ENCODE assay signal across 14 cellular contexts in genomic region chr2:121694398-121695178, GRCh38. TPM values are rescaled to one million over a fixed set of nuclear protein-coding genes. Genes with fewer than 3 reads are reported as not detected.
DNase-seq lines count a peak whose midpoint lies in the region; ATAC-seq and TF ChIP-seq lines count a peak whose summit lies in the region.
"Had no signal": no experiment of that assay in that cellular context is flagged by ENCODE, and none has a peak within 500 bp of the region (broad histone marks: within the 10 kb centered on the region; RNA-seq: fewer than 3 reads in every experiment).

No MANE protein-coding gene starts in this region.

- no peak overlapping the region for H3K27ac ChIP-seq in IMR-90 (ENCODE audit: insufficient read depth, low read length)
- H3K27ac ChIP-seq in MM.1S (ENCODE audit: low read length): no peak overlapping the region
- H3K27ac ChIP-seq: heart right ventricle, left ventricle myocardium inferior had no signal

- H3K79me2 ChIP-seq in MM.1S (ENCODE audit: low read length): no peaks in the 10 kb centered on the region

- H3K9me3 Mint-ChIP-seq in immature natural killer cell: no peaks in the 10 kb centered on the region
- H3K9me3 Mint-ChIP-seq in activated T-cell treated with anti-CD3 and anti-CD28 coated beads, Interleukin-2, amount 50 U/mL, for 24 hours: no peaks in the 10 kb centered on the region
- H3K9me3 Mint-ChIP-seq: activated CD4-positive, alpha-beta memory T cell treated with anti-CD3 and anti-CD28 coated beads, Interleukin-2, amount 10 ng/mL, durations not matched to agents 7 days and 5 days; dendritic cell treated with granulocyte-macrophage colony-stimulating factor and Interleukin-4, amounts not matched to agents 40 ng/mL and 50 ng/mL, for 4 days had no signal

- no peak overlapping the region for H3K56ac ChIP-seq in IMR-90 (ENCODE audit: extremely low read depth, insufficient read depth, low read length)

- H3K4me3 Mint-ChIP-seq in immature natural killer cell: no peak overlapping the region
- no peak overlapping the region for H3K4me3 Mint-ChIP-seq in activated T-cell treated with anti-CD3 and anti-CD28 coated beads, Interleukin-2, amount 50 U/mL, for 24 hours
- H3K4me3 Mint-ChIP-seq: activated CD4-positive, alpha-beta memory T cell treated with anti-CD3 and anti-CD28 coated beads, Interleukin-2, amount 10 ng/mL, durations not matched to agents 7 days and 5 days; dendritic cell treated with granulocyte-macrophage colony-stimulating factor and Interleukin-4, amounts not matched to agents 40 ng/mL and 50 ng/mL, for 4 days had no signal

- H3K4me2 ChIP-seq in IMR-90 (ENCODE audit: low read depth, low read length) (no peak overlapping the region), MM.1S (ENCODE audit: low read depth, low read length) (no peak overlapping the region)

- H3K36me3 Mint-ChIP-seq in immature natural killer cell: peaks cover 0 to 3% (median 0%) of the 10 kb centered on the region in 3 donors
- no peaks in the 10 kb centered on the region for H3K36me3 Mint-ChIP-seq in activated T-cell treated with anti-CD3 and anti-CD28 coated beads, Interleukin-2, amount 50 U/mL, for 24 hours (ENCODE audit: low read depth)

- no peak overlapping the region for H4K5ac ChIP-seq in IMR-90 (ENCODE audit: low read depth, low read length)

- peak overlapping the region; percentile 16 for H2AK9ac ChIP-seq in IMR-90 (replicated peaks; ENCODE audit: low read depth, low read length, poor library complexity)

- DNase-seq in A172 (ENCODE audit: low spot score): peak; percentile 70
- peak; percentile 69 for DNase-seq in IMR-90
- DNase-seq in cardiac fibroblast (ENCODE audit: low read depth in 2 of 2): peak; percentile 44 to 66
- DNase-seq in immature natural killer cell: no peak
- no peak for DNase-seq in activated T-cell treated with anti-CD3 and anti-CD28 coated beads, Interleukin-2, amount 50 U/mL, for 24 hours
- DNase-seq in MM.1S: no peak
- DNase-seq in Kasumi-1 (lab: John Stamatoyannopoulos, UW): no peak
- DNase-seq: activated CD4-positive, alpha-beta memory T cell treated with anti-CD3 and anti-CD28 coated beads, Interleukin-2, amount 10 ng/mL, durations not matched to agents 7 days and 5 days; activated naive CD4-positive, alpha-beta T cell; heart right ventricle; left ventricle myocardium inferior; NCI-H1092 treated with DMSO at 0.1 percent for 48 hours had no signal

- no peak overlapping the region for H2AFZ ChIP-seq in IMR-90 (replicated peaks; ENCODE audit: low read length, poor library complexity)
- H2AFZ ChIP-seq in MM.1S (ENCODE audit: low read length): no peak overlapping the region

- CTCF ChIA-PET in IMR-90 (lab: Yijun Ruan, JAX): no interaction called here

- no peak for TF ChIP-seq RAD21 in IMR-90 (IDR thresholded peaks at IDR 0.05; ENCODE audit: low read length)

- H4K91ac ChIP-seq in IMR-90 (ENCODE audit: insufficient read depth, low read depth, low read length): no peak overlapping the region

- H3K4me3 ChIP-seq in IMR-90 (ENCODE audit: insufficient read depth, low read depth, low read length) (no peak overlapping the region), cardiac fibroblast (replicated peaks in 1 of 2; ENCODE audit: low read depth in 2 of 2, low read length in 2 of 2) (no peak overlapping the region), MM.1S (ENCODE audit: low read length) (no peak overlapping the region)
- H3K4me3 ChIP-seq: heart right ventricle, left ventricle myocardium inferior had no signal

- no peaks in the 10 kb centered on the region for H3K9me2 ChIP-seq in MM.1S (replicated peaks; ENCODE audit: insufficient read depth, low read length)

- H3K27me3 Mint-ChIP-seq in immature natural killer cell (ENCODE audit: low read depth in 3 of 3): peaks cover 2 to 13% (median 5%) of the 10 kb centered on the region in 3 donors
- no peaks in the 10 kb centered on the region for H3K27me3 Mint-ChIP-seq in activated T-cell treated with anti-CD3 and anti-CD28 coated beads, Interleukin-2, amount 50 U/mL, for 24 hours
- H3K27me3 Mint-ChIP-seq: activated CD4-positive, alpha-beta memory T cell treated with anti-CD3 and anti-CD28 coated beads, Interleukin-2, amount 10 ng/mL, durations not matched to agents 7 days and 5 days; dendritic cell treated with granulocyte-macrophage colony-stimulating factor and Interleukin-4, amounts not matched to agents 40 ng/mL and 50 ng/mL, for 4 days had no signal

- no peak overlapping the region; the same call in 1 of the 2 replicates for H3K23ac ChIP-seq in IMR-90 (ENCODE audit: low read depth, low read length)

- no peak overlapping the region for H2BK5ac ChIP-seq in IMR-90 (ENCODE audit: low read depth, low read length, poor library complexity, severe bottlenecking)

- no peak overlapping the region for H3K18ac ChIP-seq in IMR-90 (ENCODE audit: low read depth, low read length)

- peaks cover 12 to 20% of the 10 kb centered on the region in 2 donors for H3K4me1 Mint-ChIP-seq in immature natural killer cell
- peaks cover 20% of the 10 kb centered on the region for H3K4me1 Mint-ChIP-seq in activated T-cell treated with anti-CD3 and anti-CD28 coated beads, Interleukin-2, amount 50 U/mL, for 24 hours (ENCODE audit: low read depth)

- H2AK5ac ChIP-seq in IMR-90 (ENCODE audit: low read depth, low read length): peak overlapping the region; percentile 43; the same call in 1 of the 2 replicates

- H3K9ac ChIP-seq in IMR-90 (ENCODE audit: low read depth, low read length): no peak overlapping the region
- H3K9ac ChIP-seq in MM.1S (ENCODE audit: low read length): no peak overlapping the region

- in situ Hi-C loops in IMR-90 (cut with MboI; ENCODE audit: low sequenced_read_pairs): no loop called here

- H3K79me1 ChIP-seq in IMR-90 (ENCODE audit: low read depth in 1 of 2, low read length in 2 of 2): no peaks in the 10 kb centered on the region

- dilution Hi-C loops in IMR-90 (cut with HindIII; ENCODE audit: low sequenced_read_pairs, unreplicated experiment): no loop called here

- POLR2A ChIA-PET in IMR-90 (lab: Charles Lee; ENCODE audit: unreplicated experiment): no interaction called here

- no peak overlapping the region; the same call in 1 of the 2 replicates for H3K14ac ChIP-seq in IMR-90 (replicated peaks; ENCODE audit: low read depth, low read length)

- peaks cover 2% of the 10 kb centered on the region; the same call in 1 of the 2 replicates for H3K27me3 ChIP-seq in IMR-90 (ENCODE audit: control insufficient read depth, insufficient read depth, low read length)
- H3K27me3 ChIP-seq in MM.1S (replicated peaks; ENCODE audit: insufficient read depth, low read length): no peaks in the 10 kb centered on the region
- H3K27me3 ChIP-seq: heart right ventricle had no signal

- H3K9me1 ChIP-seq in IMR-90 (ENCODE audit: insufficient read depth, low read length): peaks cover 15% of the 10 kb centered on the region

- intact Hi-C loops in IMR-90 (cut with micrococcal nuclease): loop anchor here (5.0 kb wide), 1 partner anchor 42 kb away; no protein-coding TSS in a partner anchor

- H3K4ac ChIP-seq in IMR-90 (ENCODE audit: low read depth, low read length): no peak overlapping the region

- H3K36me3 ChIP-seq in IMR-90 (ENCODE audit: control insufficient read depth, insufficient read depth, low read length) (no peaks in the 10 kb centered on the region), MM.1S (replicated peaks; ENCODE audit: insufficient read depth, low read length) (no peaks in the 10 kb centered on the region)
- H3K36me3 ChIP-seq: heart right ventricle, left ventricle myocardium inferior had no signal

- peak; percentile 65 for ATAC-seq in IMR-90 (ENCODE audit: low read depth)
- ATAC-seq in HG02588 (IDR thresholded peaks at IDR 0.05; ENCODE audit: unreplicated experiment): no peak
- ATAC-seq: heart right ventricle had no signal

- no peak overlapping the region for H2BK120ac ChIP-seq in IMR-90 (ENCODE audit: low read depth, low read length)

- H2BK15ac ChIP-seq in IMR-90 (ENCODE audit: low read depth, low read length): no peak overlapping the region

- H3K27ac Mint-ChIP-seq in immature natural killer cell: peak overlapping the region in 4 of 6 donors; percentile 19 to 98 (median 65)
- no peak overlapping the region for H3K27ac Mint-ChIP-seq in activated T-cell treated with anti-CD3 and anti-CD28 coated beads, Interleukin-2, amount 50 U/mL, for 24 hours
- H3K27ac Mint-ChIP-seq: activated CD4-positive, alpha-beta memory T cell treated with anti-CD3 and anti-CD28 coated beads, Interleukin-2, amount 10 ng/mL, durations not matched to agents 7 days and 5 days; dendritic cell treated with granulocyte-macrophage colony-stimulating factor and Interleukin-4, amounts not matched to agents 40 ng/mL and 50 ng/mL, for 4 days had no signal

- H2BK20ac ChIP-seq in IMR-90 (ENCODE audit: low read depth, low read length): peak overlapping the region; percentile 35; the same call in 1 of the 2 replicates

- H4K20me1 ChIP-seq in IMR-90 (ENCODE audit: insufficient read depth, low read length): no peaks in the 10 kb centered on the region; the same call in 1 of the 2 replicates
- no peaks in the 10 kb centered on the region for H4K20me1 ChIP-seq in MM.1S (ENCODE audit: insufficient read depth, low read length)

- H3K4me1 ChIP-seq in IMR-90 (ENCODE audit: control insufficient read depth, insufficient read depth, low read length): peaks cover 7% of the 10 kb centered on the region
- no peaks in the 10 kb centered on the region for H3K4me1 ChIP-seq in MM.1S (ENCODE audit: low read length)

- no peaks in the 10 kb centered on the region for H3F3A ChIP-seq in MM.1S (ENCODE audit: insufficient read depth, low read length)

- no TSS peak for BruUV-seq in IMR-90 (replicated peaks; lab: Mats Ljungman, UMichigan)

- no CpG with 5 or more reads among the region's 6 CpGs for WGBS in IMR-90 (ENCODE audit: extremely low coverage in 2 of 2, insufficient read length in 1 of 2), 2 experiments

- H3K9me3 ChIP-seq in IMR-90 (ENCODE audit: control insufficient read depth, insufficient read depth, low read length): no peaks in the 10 kb centered on the region
- no peaks in the 10 kb centered on the region for H3K9me3 ChIP-seq in MM.1S (replicated peaks; ENCODE audit: insufficient read depth, low read length)
- H3K9me3 ChIP-seq: heart right ventricle, left ventricle myocardium inferior had no signal

- H4K8ac ChIP-seq in IMR-90 (ENCODE audit: low read depth in 2 of 2, low read length in 2 of 2): no peak overlapping the region

- no peak for TF ChIP-seq POLR2A in IMR-90 (IDR thresholded peaks at IDR 0.05; ENCODE audit: low read depth, low read length)

- no peak for TF ChIP-seq CTCF in IMR-90 (conservative IDR thresholded peaks at IDR 0.05; ENCODE audit: low read depth, low read length)
- TF ChIP-seq CTCF in cardiac fibroblast (IDR thresholded peaks at IDR 0.05; ENCODE audit: low read depth, low read length): no peak
- TF ChIP-seq CTCF in MM.1S (IDR thresholded peaks at IDR 0.05; ENCODE audit: low read length): no peak

RNA-seq across cellular contexts. Expression of gene NIFK, which starts 42.1 kb away (rescaled TPM):
- total RNA-seq in A172 (2014; rRNA removed; shearing (Covaris generic)): 83.4 and 147 TPM in 2 replicates
- 19.5 and 47.8 TPM in 2 replicates for total RNA-seq in IMR-90 (2012; rRNA removed)
- 22.7 and 24.3 TPM in 2 replicates for polyA plus RNA-seq in IMR-90 (2012; rRNA removed)
- 3.9 and 5.8 TPM in 2 replicates for polyA plus RNA-seq in IMR-90 (2012; cell fraction: cytosol; rRNA removed)
- polyA plus RNA-seq in IMR-90 (2012; cell fraction: nucleus; rRNA removed; ENCODE audit: low replicate concordance): 2.9 and 12.4 TPM in 2 replicates
- 10 to 100 TPM; 35.6 to 67.4 (median 39.8) TPM for polyA plus RNA-seq in immature natural killer cell

RNA-seq across cellular contexts. Expression of gene CLASP1, which starts 45.3 kb away (rescaled TPM):
- total RNA-seq in A172 (2014; rRNA removed; shearing (Covaris generic)): 36.6 and 40.6 TPM in 2 replicates
- 33.7 and 45.8 TPM in 2 replicates for total RNA-seq in IMR-90 (2012; rRNA removed)
- polyA plus RNA-seq in IMR-90 (2012; rRNA removed): 11.1 and 12.3 TPM in 2 replicates
- polyA plus RNA-seq in IMR-90 (2012; cell fraction: cytosol; rRNA removed): 4.1 and 4.6 TPM in 2 replicates
- polyA plus RNA-seq in IMR-90 (2012; cell fraction: nucleus; rRNA removed; ENCODE audit: low replicate concordance): 12.1 and 20.8 TPM in 2 replicates
- polyA plus RNA-seq in immature natural killer cell: 10 to 100 TPM in 2 of 3 donors, 1 to 10 TPM in 1; 7.4 to 46.8 (median 22.0) TPM

Comparison
In these comparisons a context has a peak if more than half of its experiments do, and no peak if none do; other contexts are left out.
1. DNase-seq: peak in A172 (single experiment), IMR-90 (single experiment) and cardiac fibroblast (2 of 2); none in immature natural killer cell (0 of 3), activated T-cell treated with anti-CD3 and anti-CD28 coated beads, Interleukin-2, amount 50 U/mL, for 24 hours (single experiment), MM.1S (single experiment) and Kasumi-1 (0 of 2).